30 cellular contexts compared by ENCODE assay signal in the genomic region with DNA sequence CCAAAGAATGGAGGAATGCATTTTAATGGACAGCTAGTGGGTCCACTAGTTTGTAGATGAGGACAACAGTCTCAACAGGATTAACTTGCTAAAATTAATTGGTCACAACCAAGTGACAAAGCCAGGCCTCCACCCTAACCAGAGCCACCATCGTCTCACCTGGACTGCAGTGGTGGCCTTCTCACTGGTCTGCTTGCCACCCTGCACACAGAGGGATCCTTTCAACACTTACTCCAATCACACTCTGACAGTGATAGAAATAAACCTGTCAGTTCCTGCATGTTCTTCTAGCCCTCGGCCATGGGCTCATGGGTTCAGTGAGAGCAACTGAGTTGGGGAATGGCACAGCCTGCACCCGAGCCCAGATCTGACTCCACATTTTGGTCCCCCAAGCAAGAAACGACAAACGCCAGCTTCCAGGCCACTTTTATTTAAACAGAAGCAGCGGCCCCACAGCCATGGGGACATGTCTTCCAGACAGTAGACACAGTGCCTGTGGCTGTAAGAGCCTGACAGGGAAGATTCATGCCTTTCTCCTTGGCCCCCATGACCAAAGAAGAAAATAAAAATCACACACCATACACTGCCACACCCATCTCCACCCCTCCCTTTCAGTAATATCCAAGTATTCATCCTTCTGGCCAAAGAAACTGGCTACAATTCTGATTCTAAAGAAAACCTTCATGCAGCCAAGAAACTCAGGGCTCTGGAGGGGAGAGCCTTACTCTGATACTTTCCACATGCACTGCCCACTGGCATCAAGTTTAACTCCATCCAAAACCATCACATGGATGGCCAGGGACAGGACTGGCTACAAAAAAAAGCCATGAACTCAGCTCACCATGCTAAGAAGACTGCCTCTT. TPM values are rescaled to one million over a fixed set of nuclear protein-coding genes. Genes with fewer than 3 reads are reported as not detected.
A peak's percentile ranks its signal among the peaks of the same experiment; 100 is the strongest.
DNase-seq lines count a peak whose midpoint lies in the region; ATAC-seq and TF ChIP-seq lines count a peak whose summit lies in the region.
"Had no signal": no experiment of that assay in that cellular context is flagged by ENCODE, and none has a peak within 500 bp of the region (broad histone marks: within the 10 kb centered on the region; RNA-seq: fewer than 3 reads in every experiment).

No MANE protein-coding gene starts in this region.

- H3K27me3 ChIP-seq in ACC112 (ENCODE audit: insufficient read depth, low read length) (no peaks in the 10 kb centered on the region), GM23338 (ENCODE audit: insufficient read depth) (no peaks in the 10 kb centered on the region), endodermal cell (ENCODE audit: control insufficient read depth, insufficient read depth, low read length, poor library complexity, severe bottlenecking) (no peaks in the 10 kb centered on the region)
- H3K27me3 ChIP-seq: gastrocnemius medialis, ovary, right atrium auricular region, upper lobe of left lung had no signal

- no peak overlapping the region for H3K4me3 Mint-ChIP-seq in GM23338
- no peak overlapping the region for H3K4me3 Mint-ChIP-seq in endodermal cell
- H3K4me3 Mint-ChIP-seq in nephron, result no peak overlapping the region
- H3K4me3 Mint-ChIP-seq: activated CD8-positive, alpha-beta T cell treated with anti-CD3 and anti-CD28 coated beads for 36 hours; CD4-positive, alpha-beta T cell; naive B cell; stimulated activated naive CD8-positive, alpha-beta T cell treated with anti-CD3 and anti-CD28 coated beads, Interleukin-15, amount 100 ng/mL, for 72 hours had no signal

- H3K36me3 ChIP-seq in ACC112 (ENCODE audit: insufficient read depth, low read length) (peaks cover 38% of the 10 kb centered on the region; the same call in 1 of the 2 replicates), GM23338 (ENCODE audit: insufficient read depth) (peaks cover 53% of the 10 kb centered on the region), endodermal cell (ENCODE audit: control insufficient read depth, insufficient read depth, low read length) (peaks cover 76% of the 10 kb centered on the region)
- H3K36me3 ChIP-seq: ovary, right atrium auricular region had no signal

- H3K9me3 Mint-ChIP-seq in GM23338 (no peaks in the 10 kb centered on the region; the same call in 2 of the 3 replicates), endodermal cell (no peaks in the 10 kb centered on the region), nephron (no peaks in the 10 kb centered on the region)
- H3K9me3 Mint-ChIP-seq: activated CD8-positive, alpha-beta T cell treated with anti-CD3 and anti-CD28 coated beads for 36 hours; CD4-positive, alpha-beta T cell; stimulated activated naive CD8-positive, alpha-beta T cell treated with anti-CD3 and anti-CD28 coated beads, Interleukin-15, amount 100 ng/mL, for 72 hours had no signal

- H3K4me2 ChIP-seq in GM23338, result no peak overlapping the region

- TF ChIP-seq CTCF in GM23338 (conservative IDR thresholded peaks at IDR 0.05; ENCODE audit: low read depth in 2 of 2), result no peak
- no peak for TF ChIP-seq CTCF in endodermal cell (conservative IDR thresholded peaks at IDR 0.05)
- no peak for TF ChIP-seq CTCF in nephron (IDR thresholded peaks at IDR 0.05; ENCODE audit: unreplicated experiment in 3 of 3)

- DNase-seq in GM23338 (ENCODE audit: low spot score) (no peak), endodermal cell (peak; percentile 37), HuH-7.5 (ENCODE audit: low spot score) (no peak)
- DNase-seq in NK-92 treated with Interleukin-12 subunit alpha and Interleukin-12 subunit beta, amount 100 ng/mL, for 24 hours (lab: John Stamatoyannopoulos, UW), result no peak
- no peak for DNase-seq in effector CD8-positive, alpha-beta T cell (lab: John Stamatoyannopoulos, UW)
- DNase-seq: activated CD8-positive, alpha-beta T cell treated with anti-CD3 and anti-CD28 coated beads for 36 hours; activated gamma-delta T cell treated with Interleukin-2 at 50 U/mL for 16 hours; activated T-cell treated with anti-CD3 and anti-CD28 coated beads, Interleukin-2, amount 50 U/mL, for 1 hour; CD4-positive, alpha-beta T cell; dermis blood vessel endothelial cell; DMS53; gastrocnemius medialis; GDM1; naive B cell; NCI-H1092; NCI-H2029; NCI-H2227 treated with DMSO at 0.1 percent for 48 hours; SHP77 treated with DMSO at 0.1 percent for 48 hours; stimulated activated CD4-positive, alpha-beta T cell treated with anti-CD3 and anti-CD28 coated beads, Interleukin-12 subunit alpha, Interleukin-12 subunit beta, amount 100 ng/mL, for 4 hours; stimulated activated CD4-positive, alpha-beta T cell treated with anti-CD3 and anti-CD28 coated beads, Interleukin-4, amount 100 ng/mL, for 4 hours; stimulated activated naive CD8-positive, alpha-beta T cell treated with anti-CD3 and anti-CD28 coated beads, Interleukin-15, amount 100 ng/mL, for 72 hours; upper lobe of left lung had no signal

- peaks cover 64% of the 10 kb centered on the region for H3K36me3 Mint-ChIP-seq in GM23338 (ENCODE audit: low read depth)
- H3K36me3 Mint-ChIP-seq in endodermal cell (ENCODE audit: low read depth), result peaks cover 69% of the 10 kb centered on the region
- H3K36me3 Mint-ChIP-seq in nephron (ENCODE audit: low read depth), result peaks cover 63% of the 10 kb centered on the region

- H3K27ac Mint-ChIP-seq in GM23338, result no peak overlapping the region
- H3K27ac Mint-ChIP-seq in endodermal cell, result no peak overlapping the region
- peak overlapping the region; percentile 56 to 83 (median 81) for H3K27ac Mint-ChIP-seq in nephron
- H3K27ac Mint-ChIP-seq: activated CD8-positive, alpha-beta T cell treated with anti-CD3 and anti-CD28 coated beads for 36 hours; CD4-positive, alpha-beta T cell; naive B cell; stimulated activated naive CD8-positive, alpha-beta T cell treated with anti-CD3 and anti-CD28 coated beads, Interleukin-15, amount 100 ng/mL, for 72 hours had no signal

- ATAC-seq in GM23338, result no peak
- no peak for ATAC-seq in HG03520 (IDR thresholded peaks at IDR 0.05; ENCODE audit: unreplicated experiment)
- ATAC-seq: activated CD4-positive, CD25-positive, alpha-beta regulatory T cell treated with anti-CD3 and anti-CD28 coated beads, Interleukin-2, amount 50 U/mL, for 24 hours; activated CD8-positive, alpha-beta T cell treated with anti-CD3 and anti-CD28 coated beads for 36 hours; gastrocnemius medialis; HCT116; stimulated activated naive CD8-positive, alpha-beta T cell treated with anti-CD3 and anti-CD28 coated beads, Interleukin-15, amount 100 ng/mL, for 72 hours had no signal

- H3K27ac ChIP-seq in ACC112 (ENCODE audit: low read depth, low read length) (peak overlapping the region; percentile 56; the same call in 1 of the 2 replicates), GM23338 (ENCODE audit: low read depth) (0 out of 2 replicates have a peak overlapping the region, but pooled peaks have one; percentile 59), endodermal cell (ENCODE audit: low read depth, low read length) (no peak overlapping the region)
- H3K27ac ChIP-seq: gastrocnemius medialis, ovary, right atrium auricular region, upper lobe of left lung had no signal

- H3K9ac ChIP-seq in endodermal cell (ENCODE audit: extremely low read depth, low read length, poor library complexity, severe bottlenecking), result no peak overlapping the region

- H3K4me1 Mint-ChIP-seq in GM23338, result no peaks in the 10 kb centered on the region
- H3K4me1 Mint-ChIP-seq in endodermal cell, result no peaks in the 10 kb centered on the region
- peaks cover 7% of the 10 kb centered on the region for H3K4me1 Mint-ChIP-seq in nephron
- H3K4me1 Mint-ChIP-seq: naive B cell; stimulated activated naive CD8-positive, alpha-beta T cell treated with anti-CD3 and anti-CD28 coated beads, Interleukin-15, amount 100 ng/mL, for 72 hours had no signal

- peaks cover 34% of the 10 kb centered on the region for H4K20me1 ChIP-seq in GM23338 (replicated peaks; ENCODE audit: insufficient read depth)

- no peak overlapping the region for H2AFZ ChIP-seq in ACC112 (ENCODE audit: low read length, unreplicated experiment)
- H2AFZ ChIP-seq in GM23338, result no peak overlapping the region

- H3K27me3 Mint-ChIP-seq in GM23338 (ENCODE audit: insufficient read depth, low read depth, poor library complexity), result peaks cover 4% of the 10 kb centered on the region
- H3K27me3 Mint-ChIP-seq in endodermal cell (ENCODE audit: insufficient read depth), result no peaks in the 10 kb centered on the region
- H3K27me3 Mint-ChIP-seq in nephron (ENCODE audit: low read depth), result no peaks in the 10 kb centered on the region
- H3K27me3 Mint-ChIP-seq: activated CD8-positive, alpha-beta T cell treated with anti-CD3 and anti-CD28 coated beads for 36 hours; CD4-positive, alpha-beta T cell; naive B cell; stimulated activated naive CD8-positive, alpha-beta T cell treated with anti-CD3 and anti-CD28 coated beads, Interleukin-15, amount 100 ng/mL, for 72 hours had no signal

- no peaks in the 10 kb centered on the region for H3K79me2 ChIP-seq in ACC112 (ENCODE audit: control insufficient read depth, insufficient read depth, low read length, unreplicated experiment)
- H3K79me2 ChIP-seq in GM23338 (replicated peaks; ENCODE audit: insufficient read depth), result no peaks in the 10 kb centered on the region

- H3K4me1 ChIP-seq in ACC112 (ENCODE audit: control insufficient read depth, insufficient read depth, low read length, unreplicated experiment) (peaks cover 29% of the 10 kb centered on the region), GM23338 (ENCODE audit: insufficient read depth) (no peaks in the 10 kb centered on the region), endodermal cell (ENCODE audit: control insufficient read depth, insufficient read depth, low read length) (no peaks in the 10 kb centered on the region)
- H3K4me1 ChIP-seq: gastrocnemius medialis, right atrium auricular region, upper lobe of left lung had no signal

- peaks cover 40% of the 10 kb centered on the region; the same call in 1 of the 2 replicates for H3F3A ChIP-seq in GM23338 (replicated peaks; ENCODE audit: low read depth)

- 94 to 100% methylated on average over 6 of the region's 6 CpGs for WGBS in endodermal cell (ENCODE audit: insufficient coverage in 1 of 2, insufficient read length in 1 of 2), 2 experiments

- H3K9me2 ChIP-seq in GM23338 (ENCODE audit: insufficient read depth), result no peaks in the 10 kb centered on the region

- no peaks in the 10 kb centered on the region for H3K9me3 ChIP-seq in endodermal cell (ENCODE audit: control insufficient read depth, low read length)
- H3K9me3 ChIP-seq: gastrocnemius medialis, ovary, right atrium auricular region, upper lobe of left lung had no signal

- no peak overlapping the region for H3K4me3 ChIP-seq in ACC112 (ENCODE audit: low read depth, low read length)
- H3K4me3 ChIP-seq in GM23338, result no peak overlapping the region
- H3K4me3 ChIP-seq in endodermal cell (ENCODE audit: low read length), result no peak overlapping the region
- H3K4me3 ChIP-seq: gastrocnemius medialis, ovary, right atrium auricular region, upper lobe of left lung had no signal

RNA-seq across cellular contexts. Expression of a gene that starts 37.5 kb away (rescaled TPM):
- total RNA-seq in GM23338 (2014; rRNA removed; shearing (Covaris generic)), result 453 and 530 TPM in 2 replicates
- 124 and 128 TPM in 2 replicates for polyA plus RNA-seq in GM23338 (2016; fragmentation: Nextera tagmentation; extraction: Ambion mirVana)
- 100 to 1,000 TPM; 243 to 340 TPM for total RNA-seq in endodermal cell
- polyA plus RNA-seq in endodermal cell (2013, experiment 1 of 2), result 221 TPM
- polyA plus RNA-seq in endodermal cell (2013, experiment 2 of 2), result 218 TPM

RNA-seq across cellular contexts. Expression of a gene that starts 48.3 kb away (rescaled TPM):
- 1.7 and 2.5 TPM in 2 replicates for total RNA-seq in GM23338 (2014; rRNA removed; shearing (Covaris generic))
- polyA plus RNA-seq in GM23338 (2016; fragmentation: Nextera tagmentation; extraction: Ambion mirVana), result 0.85 and 1.2 TPM in 2 replicates
- total RNA-seq in endodermal cell, result under 1 TPM; 0.44 to 0.53 TPM
- 0.11 TPM for polyA plus RNA-seq in endodermal cell (2013, experiment 1 of 2)
- not detected for polyA plus RNA-seq in endodermal cell (2013, experiment 2 of 2)
- total RNA-seq: LHCN-M2 had no signal

Comparison
In these comparisons a context has a peak if more than half of its experiments do, and no peak if none do; other contexts are left out.
1. H3K27ac Mint-ChIP-seq: peak in nephron (3 of 3); none in GM23338 (single experiment) and endodermal cell (single experiment).